8 cellular contexts compared by ENCODE assay signal in genomic region chr9:111937301-111937700, GRCh38. TPM values are rescaled to one million over a fixed set of nuclear protein-coding genes. Genes with fewer than 3 reads are reported as not detected.
DNase-seq lines count a peak whose midpoint lies in the region; ATAC-seq, FAIRE-seq and TF ChIP-seq lines count a peak whose summit lies in the region.

No MANE protein-coding gene starts in this region.

- H3K9me3 ChIP-seq in BLaER1 (no peaks in the 10 kb centered on the region), astrocyte (ENCODE audit: insufficient read depth, low read depth, low read length) (no peaks in the 10 kb centered on the region)

- DNase-seq in astrocyte (ENCODE audit: low read depth) (no peak), naive B cell (no peak), 8988T (no peak)
- DNase-seq in stimulated activated CD4-positive, alpha-beta T cell treated with anti-CD3 and anti-CD28 coated beads, Interleukin-12 subunit alpha, Interleukin-12 subunit beta, amount 100 ng/mL, for 4 hours = no peak

- H3K36me3 Mint-ChIP-seq in astrocyte (ENCODE audit: low read depth, unreplicated experiment) = peaks cover 26% of the 10 kb centered on the region
- H3K36me3 Mint-ChIP-seq in naive B cell = peaks cover 6 to 27% of the 10 kb centered on the region in 2 donors

- no peaks in the 10 kb centered on the region for H3K27me3 ChIP-seq in BLaER1
- H3K27me3 ChIP-seq in astrocyte (ENCODE audit: insufficient read depth, low read length) = no peaks in the 10 kb centered on the region

- no peak overlapping the region for H3K27ac Mint-ChIP-seq in astrocyte (ENCODE audit: unreplicated experiment)
- H3K27ac Mint-ChIP-seq in naive B cell = peak overlapping the region; percentile 66 to 95 (median 82)

- H3K27me3 Mint-ChIP-seq in astrocyte (ENCODE audit: low read depth, unreplicated experiment) (no peaks in the 10 kb centered on the region), naive B cell (no peaks in the 10 kb centered on the region)

- H3K36me3 ChIP-seq in BLaER1 (peaks cover 37% of the 10 kb centered on the region), astrocyte (ENCODE audit: insufficient read depth, low read length) (peaks cover 26% of the 10 kb centered on the region)

- H3K4me3 ChIP-seq in BLaER1 = no peak overlapping the region
- H3K4me3 ChIP-seq in astrocyte (ENCODE audit: insufficient read depth, low read depth, low read length) = no peak overlapping the region

- H3K4me2 ChIP-seq in BLaER1 (0 out of 2 replicates have a peak overlapping the region, but pooled peaks have one; percentile 28), astrocyte (ENCODE audit: low read length) (peak overlapping the region; percentile 27)

- no peak for FAIRE-seq in astrocyte (lab: Jason Lieb, UNC)

- peaks cover 51% of the 10 kb centered on the region for H3K4me1 Mint-ChIP-seq in astrocyte (ENCODE audit: low read depth, unreplicated experiment)
- H3K4me1 Mint-ChIP-seq in naive B cell = peaks cover 25 to 29% (median 29%) of the 10 kb centered on the region in 3 donors

- H3K27ac ChIP-seq in BLaER1 (peak overlapping the region; percentile 8; the same call in 1 of the 2 replicates), astrocyte (ENCODE audit: low read depth, low read length) (peak overlapping the region; percentile 16)

- no peaks in the 10 kb centered on the region for H4K20me1 ChIP-seq in BLaER1
- no peaks in the 10 kb centered on the region for H4K20me1 ChIP-seq in astrocyte (ENCODE audit: insufficient read depth, low read length)

- H2AFZ ChIP-seq in astrocyte (ENCODE audit: low read depth, low read length) = no peak overlapping the region

- peaks cover 12% of the 10 kb centered on the region for H3K4me1 ChIP-seq in BLaER1
- peaks cover 9% of the 10 kb centered on the region for H3K4me1 ChIP-seq in astrocyte (ENCODE audit: insufficient read depth, low read length)

- H3K9me3 Mint-ChIP-seq in astrocyte (ENCODE audit: unreplicated experiment) = no peaks in the 10 kb centered on the region
- H3K9me3 Mint-ChIP-seq in naive B cell = peaks cover 0 to 7% (median 0%) of the 10 kb centered on the region in 7 donors

- ATAC-seq in GM21786 (IDR thresholded peaks at IDR 0.05; ENCODE audit: unreplicated experiment) (peak; percentile 7), naive B cell (ENCODE audit: low read depth in 2 of 2) (no peak), HG03354 (IDR thresholded peaks at IDR 0.05; ENCODE audit: poor library complexity, severe bottlenecking, unreplicated experiment) (no peak), GM18520 (IDR thresholded peaks at IDR 0.05; ENCODE audit: unreplicated experiment) (no peak)

- no peak overlapping the region for H3K4me3 Mint-ChIP-seq in astrocyte (ENCODE audit: unreplicated experiment)
- peak overlapping the region in 5 of 8 donors; percentile 4 to 67 (median 54) for H3K4me3 Mint-ChIP-seq in naive B cell

- H3K9ac ChIP-seq in BLaER1 = no peak overlapping the region
- H3K9ac ChIP-seq in astrocyte (ENCODE audit: low read length) = no peak overlapping the region

- TF ChIP-seq CTCF in astrocyte (IDR thresholded peaks at IDR 0.05; ENCODE audit: insufficient read depth, low read depth, low read length) = no peak

- H3K79me2 ChIP-seq in astrocyte (ENCODE audit: insufficient read depth, low read length) = no peaks in the 10 kb centered on the region

RNA-seq across cellular contexts. Expression of gene UGCG, which starts 40.7 kb away (rescaled TPM):
- total RNA-seq in astrocyte = 130 and 166 TPM in 2 replicates
- 10 to 100 TPM; 21.9 to 53.5 (median 31.0) TPM for polyA plus RNA-seq in naive B cell (ENCODE audit: low read depth in 6 of 6)
